Comparison of ENCODE assay signal across 8 cellular contexts in the genomic region with DNA sequence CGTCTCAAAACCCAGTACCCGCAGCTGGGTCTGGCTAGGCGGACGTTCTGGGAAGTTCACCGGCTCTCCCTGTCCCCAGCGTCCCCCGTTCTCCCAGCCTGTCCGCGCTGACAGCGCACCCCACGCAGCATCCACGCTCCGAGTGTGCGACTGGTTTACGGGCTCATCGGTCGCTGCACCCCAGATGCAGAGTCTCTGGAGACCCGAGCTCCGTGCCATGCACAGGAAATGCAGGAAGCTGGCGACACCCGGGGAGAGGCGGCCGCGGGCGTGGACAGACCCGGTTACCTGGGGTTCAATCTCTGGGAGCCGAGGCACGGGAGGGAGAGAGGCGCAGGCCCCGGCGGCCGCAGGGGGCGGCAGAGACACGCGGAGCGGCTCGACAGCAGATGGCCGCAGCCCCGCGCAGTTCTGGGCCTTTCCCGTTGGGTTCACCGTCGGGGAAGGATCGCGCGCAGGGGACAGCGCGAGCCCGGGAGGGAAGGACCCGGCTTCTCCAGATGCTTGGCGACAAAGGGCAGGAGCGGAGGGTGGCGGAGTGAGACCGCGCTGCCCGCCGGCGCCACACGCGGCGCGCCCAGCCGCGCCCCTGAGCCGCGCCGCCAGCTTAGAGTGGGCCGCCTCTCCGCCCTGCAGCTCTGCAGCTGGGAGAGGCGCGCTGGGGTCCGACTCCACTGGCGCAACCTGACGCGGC. TPM values are rescaled to one million over a fixed set of nuclear protein-coding genes. Genes with fewer than 3 reads are reported as not detected.
DNase-seq lines count a peak whose midpoint lies in the region; ATAC-seq and TF ChIP-seq lines count a peak whose summit lies in the region.

No MANE protein-coding gene starts in this region.

- H3K27ac Mint-ChIP-seq in activated CD8-positive, alpha-beta T cell treated with anti-CD3 and anti-CD28 coated beads, Interleukin-2, amount 10 ng/mL, durations not matched to agents 7 days and 5 days: peak overlapping the region; percentile 72

- TF ChIP-seq CTCF in AG10803 (conservative IDR thresholded peaks at IDR 0.05; ENCODE audit: low read length): peak; percentile 73

- POLR2A ChIA-PET in activated CD8-positive, alpha-beta T cell treated with anti-CD3 and anti-CD28 coated beads, Interleukin-2, amount 10 ng/mL, durations not matched to agents 7 days and 5 days (lab: Charles Lee): no interaction called here

- H3K36me3 Mint-ChIP-seq in activated CD8-positive, alpha-beta T cell treated with anti-CD3 and anti-CD28 coated beads, Interleukin-2, amount 10 ng/mL, durations not matched to agents 7 days and 5 days (ENCODE audit: low read depth): no peaks in the 10 kb centered on the region

- DNase-seq in AG10803 (ENCODE audit: low read depth): peak; percentile 58
- peak; percentile 51 for DNase-seq in NCI-H748 treated with DMSO at 0.1 percent for 48 hours (lab: John Stamatoyannopoulos, UW)
- peak; percentile 81 for DNase-seq in activated CD8-positive, alpha-beta T cell treated with anti-CD3 and anti-CD28 coated beads, Interleukin-2, amount 10 ng/mL, durations not matched to agents 7 days and 5 days
- peak; percentile 41 to 46 (median 46) for DNase-seq in effector memory CD4-positive, alpha-beta T cell
- DNase-seq in mesenteric fat pad (ENCODE audit: low spot score): peak; percentile 94
- peak; percentile 49 to 68 for DNase-seq in stimulated activated CD8-positive, alpha-beta memory T cell treated with anti-CD3 and anti-CD28 coated beads, Interleukin-15, amount 100 ng/mL, for 48 hours (ENCODE audit: low read depth in 2 of 2)

- no peaks in the 10 kb centered on the region for H3K9me3 Mint-ChIP-seq in activated CD8-positive, alpha-beta T cell treated with anti-CD3 and anti-CD28 coated beads, Interleukin-2, amount 10 ng/mL, durations not matched to agents 7 days and 5 days (ENCODE audit: insufficient read depth)

- peaks cover 24% of the 10 kb centered on the region for H3K4me1 Mint-ChIP-seq in activated CD8-positive, alpha-beta T cell treated with anti-CD3 and anti-CD28 coated beads, Interleukin-2, amount 10 ng/mL, durations not matched to agents 7 days and 5 days (ENCODE audit: low read depth)

- peaks cover 35% of the 10 kb centered on the region for H3K27me3 ChIP-seq in effector memory CD4-positive, alpha-beta T cell (replicated peaks; ENCODE audit: control insufficient read depth, insufficient read depth, low read length, poor library complexity, severe bottlenecking)

- H3K4me3 ChIP-seq in AG10803 (ENCODE audit: low read length): peak overlapping the region; percentile 64
- peak overlapping the region; percentile 53 for H3K4me3 ChIP-seq in effector memory CD4-positive, alpha-beta T cell (ENCODE audit: insufficient read depth, low read depth, low read length, poor library complexity, severe bottlenecking)

- H3K4me3 Mint-ChIP-seq in activated CD8-positive, alpha-beta T cell treated with anti-CD3 and anti-CD28 coated beads, Interleukin-2, amount 10 ng/mL, durations not matched to agents 7 days and 5 days: peak overlapping the region; percentile 81

- H3K36me3 ChIP-seq in effector memory CD4-positive, alpha-beta T cell (ENCODE audit: control insufficient read depth, insufficient read depth, low read length): no peaks in the 10 kb centered on the region

- peak; percentile 81 for ATAC-seq in GM19023 (IDR thresholded peaks at IDR 0.05; ENCODE audit: unreplicated experiment)
- ATAC-seq in HG03175 (IDR thresholded peaks at IDR 0.05; ENCODE audit: unreplicated experiment): peak; percentile 82
- ATAC-seq in activated CD8-positive, alpha-beta T cell treated with anti-CD3 and anti-CD28 coated beads, Interleukin-2, amount 10 ng/mL, durations not matched to agents 7 days and 5 days: peak; percentile 88

- H3K9me3 ChIP-seq in effector memory CD4-positive, alpha-beta T cell (ENCODE audit: control insufficient read depth, low read length): no peaks in the 10 kb centered on the region

- CTCF ChIA-PET in activated CD8-positive, alpha-beta T cell treated with anti-CD3 and anti-CD28 coated beads, Interleukin-2, amount 10 ng/mL, durations not matched to agents 7 days and 5 days (lab: Charles Lee): interaction anchor here (0.6 to 8.0 kb wide), 16 partner anchors 10 to 444 kb away, joined by 3 to 62 read pairs (median 4); partner anchors contain the start of gene KIF3A

- H3K27me3 Mint-ChIP-seq in activated CD8-positive, alpha-beta T cell treated with anti-CD3 and anti-CD28 coated beads, Interleukin-2, amount 10 ng/mL, durations not matched to agents 7 days and 5 days (ENCODE audit: low read depth): peaks cover 31% of the 10 kb centered on the region

- peaks cover 10% of the 10 kb centered on the region for H3K4me1 ChIP-seq in effector memory CD4-positive, alpha-beta T cell (ENCODE audit: control insufficient read depth, insufficient read depth, low read length, poor library complexity, severe bottlenecking)

- no peak overlapping the region for H3K27ac ChIP-seq in effector memory CD4-positive, alpha-beta T cell (ENCODE audit: insufficient read depth, low read length, poor library complexity, severe bottlenecking)

RNA-seq across cellular contexts. Expression of gene SHROOM1, which starts 0.6 kb away (rescaled TPM):
- 1 to 10 TPM; 2.9 to 3.3 TPM for total RNA-seq in activated CD8-positive, alpha-beta T cell treated with anti-CD3 and anti-CD28 coated beads, Interleukin-2, amount 10 ng/mL, durations not matched to agents 7 days and 5 days
- 10.6 TPM for total RNA-seq in mesenteric fat pad

RNA-seq across cellular contexts. Expression of gene SOWAHA, which starts 16.8 kb away (rescaled TPM):
- total RNA-seq in activated CD8-positive, alpha-beta T cell treated with anti-CD3 and anti-CD28 coated beads, Interleukin-2, amount 10 ng/mL, durations not matched to agents 7 days and 5 days: not detected
- not detected for total RNA-seq in mesenteric fat pad

RNA-seq across cellular contexts. Expression of gene GDF9, which starts 36.4 kb away (rescaled TPM):
- under 1 TPM; 0.52 to 0.92 TPM for total RNA-seq in activated CD8-positive, alpha-beta T cell treated with anti-CD3 and anti-CD28 coated beads, Interleukin-2, amount 10 ng/mL, durations not matched to agents 7 days and 5 days
- not detected for total RNA-seq in mesenteric fat pad

RNA-seq across cellular contexts. Expression of gene UQCRQ, which starts 36.6 kb away (rescaled TPM):
- 100 to 1,000 TPM; 381 to 396 TPM for total RNA-seq in activated CD8-positive, alpha-beta T cell treated with anti-CD3 and anti-CD28 coated beads, Interleukin-2, amount 10 ng/mL, durations not matched to agents 7 days and 5 days
- total RNA-seq in mesenteric fat pad: 391 TPM

RNA-seq across cellular contexts. Expression of gene LEAP2, which starts 43.6 kb away (rescaled TPM):
- total RNA-seq in activated CD8-positive, alpha-beta T cell treated with anti-CD3 and anti-CD28 coated beads, Interleukin-2, amount 10 ng/mL, durations not matched to agents 7 days and 5 days: 1 to 10 TPM; 3.4 to 3.7 TPM
- 1.2 TPM for total RNA-seq in mesenteric fat pad
